1 cellular context compared by ENCODE assay signal in genomic region chr7:16754869-16755317, GRCh38.
TF ChIP-seq lines count a peak whose summit lies in the region.

No MANE protein-coding gene starts in this region.

TF ChIP-seq in GM23338, 12 proteins besides CTCF, POLR2A, EP300 and RAD21 (continued from another document):
- no peak for TF ChIP-seq ZNF462 (CRISPR knock-in tag; IDR thresholded peaks at IDR 0.05)
- no peak for TF ChIP-seq EZH2phosphoT487 (IDR thresholded peaks at IDR 0.05; ENCODE audit: unreplicated experiment)
- no peak for TF ChIP-seq NANOG (IDR thresholded peaks at IDR 0.05; ENCODE audit: borderline replicate concordance)
